Comparison of ENCODE assay signal across 24 cellular contexts in the genomic region with DNA sequence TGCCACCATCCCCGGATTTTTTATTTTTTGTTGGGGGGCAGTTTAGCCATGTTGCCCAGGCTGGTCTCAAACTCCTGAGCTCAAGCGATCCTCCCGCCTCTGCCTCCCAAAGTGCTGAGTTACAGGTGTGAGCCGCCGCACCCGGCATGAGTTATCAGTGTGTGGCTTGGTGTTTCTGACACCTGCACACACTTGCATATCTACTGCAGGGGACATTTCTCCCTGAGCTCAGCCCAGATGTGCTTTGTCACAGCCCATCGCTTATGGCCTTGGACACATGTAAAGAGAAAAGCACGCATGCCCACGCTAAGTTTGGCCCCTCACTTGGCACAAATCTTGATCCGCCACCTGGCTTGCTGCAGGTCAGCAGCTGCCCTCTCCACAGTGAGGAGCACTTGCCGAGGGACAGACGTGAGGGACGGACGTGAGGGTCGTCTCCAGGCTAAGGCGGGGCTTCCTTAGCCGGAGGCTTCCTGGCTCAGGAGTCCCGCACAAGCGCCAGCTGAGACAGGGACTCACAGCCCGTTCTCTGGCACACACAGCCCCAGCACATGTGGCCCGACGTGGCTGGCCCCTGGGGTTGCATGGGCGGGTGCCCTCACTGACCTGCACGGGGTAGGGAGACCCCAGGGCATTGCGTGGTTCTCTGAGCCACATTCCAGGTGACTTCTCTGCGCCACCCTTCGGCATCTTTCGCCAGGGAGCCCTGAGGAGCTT. TPM values are rescaled to one million over a fixed set of nuclear protein-coding genes. Genes with fewer than 3 reads are reported as not detected.
"Had no signal": no experiment of that assay in that cellular context is flagged by ENCODE, and none has a peak within 500 bp of the region (broad histone marks: within the 10 kb centered on the region; RNA-seq: fewer than 3 reads in every experiment).

No MANE protein-coding gene starts in this region.

- H3K27ac Mint-ChIP-seq: memory B cell, natural killer cell had no signal

- H3K27ac ChIP-seq: colonic mucosa, esophagus muscularis mucosa, VCaP had no signal

- H3K9me3 Mint-ChIP-seq: activated T-cell treated with anti-CD3 and anti-CD28 coated beads, Interleukin-2, amount 50 U/mL, for 4 hours; memory B cell; natural killer cell had no signal

- DNase-seq: activated CD4-positive, alpha-beta T cell treated with anti-CD3 and anti-CD28 coated beads for 1 hour; activated CD4-positive, alpha-beta T cell treated with anti-CD3 and anti-CD28 coated beads, Interleukin-2, amount 50 U/mL, for 48 hours; activated effector memory CD4-positive, alpha-beta T cell treated with Interleukin-2 at 50 U/mL for 16 hours; activated naive CD4-positive, alpha-beta T cell treated with anti-CD3 and anti-CD28 coated beads, Interleukin-2, amount 50 U/mL, for 16 hours; activated T-cell treated with anti-CD3 and anti-CD28 coated beads, Interleukin-2, amount 50 U/mL, for 4 hours; caudate nucleus; colonic mucosa; hypothalamus; kidney glomerular epithelial cell; left ventricle myocardium superior; mucosa of descending colon; natural killer cell; nucleus accumbens; stimulated activated CD4-positive, alpha-beta T cell treated with anti-CD3 and anti-CD28 coated beads, Interleukin-2, amount 100 ng/mL, for 48 hours; stimulated activated naive CD4-positive, alpha-beta T cell treated with Interleukin-2 at 50 U/mL for 16 hours; trophoblast cell had no signal

- H3K4me3 Mint-ChIP-seq: activated T-cell treated with anti-CD3 and anti-CD28 coated beads, Interleukin-2, amount 50 U/mL, for 4 hours; memory B cell; natural killer cell had no signal

- ATAC-seq: activated T-cell treated with anti-CD3 and anti-CD28 coated beads, Interleukin-2, amount 50 U/mL, for 4 hours; left ventricle myocardium superior; mucosa of descending colon; natural killer cell had no signal

- H3K36me3 Mint-ChIP-seq: natural killer cell had no signal

- H3K4me3 ChIP-seq: colonic mucosa, esophagus muscularis mucosa, mucosa of descending colon had no signal

- H3K9me3 ChIP-seq: colonic mucosa, esophagus muscularis mucosa, mucosa of descending colon had no signal

- H3K36me3 ChIP-seq: colonic mucosa had no signal

- H3K4me1 ChIP-seq: colonic mucosa had no signal

RNA-seq across cellular contexts. Expression of a gene that starts 11.8 kb away (rescaled TPM):
- total RNA-seq: activated T-cell treated with anti-CD3 and anti-CD28 coated beads, Interleukin-2, amount 50 U/mL, for 4 hours; glomerular endothelial cell; left ventricle myocardium superior; natural killer cell; posterior vena cava; skeletal muscle tissue; T-helper 1 cell treated with Interleukin-12 subunit alpha and Interleukin-12 subunit beta and Interleukin-4 antibody, amounts not matched to agents 30 ng/mL and 1 ng/mL, for 36 hours had no signal

RNA-seq across cellular contexts. Expression of a gene that starts 49.6 kb away (rescaled TPM):
- total RNA-seq: fibroblast of villous mesenchyme had no signal
